3 cellular contexts compared by ENCODE assay signal in genomic region chr1:107512836-107513235, GRCh38.
TF ChIP-seq lines count a peak whose summit lies in the region.

No MANE protein-coding gene starts in this region.

TF ChIP-seq in HepG2, 621 proteins besides CTCF, POLR2A, EP300 and RAD21:
- TF ChIP-seq MAFF (IDR thresholded peaks at IDR 0.05; ENCODE audit: low read depth, low read length) = peak; percentile 49; the same call in 1 of the 2 replicates
- TF ChIP-seq JUNB (CRISPR knock-in tag; IDR thresholded peaks at IDR 0.05; ENCODE audit: borderline replicate concordance) = no peak
- peak in 1 of 2 experiments; percentile 65; a peak in 2 of 4 replicates for TF ChIP-seq MAFK (conservative IDR thresholded peaks at IDR 0.05 in 1 of 2, IDR thresholded peaks at IDR 0.05 in 1 of 2; ENCODE audit: low read length in 2 of 2)

TF ChIP-seq in IMR-90, 13 proteins besides CTCF, POLR2A, EP300 and RAD21:
- peak; percentile 28; the same call in 1 of the 2 replicates for TF ChIP-seq MAFK (IDR thresholded peaks at IDR 0.05; ENCODE audit: low read depth, low read length)
- TF ChIP-seq RCOR1 (IDR thresholded peaks at IDR 0.05; ENCODE audit: insufficient replicate concordance, low read length) = no peak
- no peak for TF ChIP-seq FOS (IDR thresholded peaks at IDR 0.05; ENCODE audit: low read depth, low read length)

TF ChIP-seq in K562, 482 proteins besides CTCF, POLR2A, EP300 and RAD21:
- TF ChIP-seq HDAC8 (tag; IDR thresholded peaks at IDR 0.05) (no peak), FOXK2 (conservative IDR thresholded peaks at IDR 0.05 in 1 of 2, IDR thresholded peaks at IDR 0.05 in 1 of 2; ENCODE audit: low read depth in 2 of 2) (no peak), ZNF316 (IDR thresholded peaks at IDR 0.05) (peak; percentile 33; the same call in 1 of the 2 replicates)
